Comparison of ENCODE assay signal across 1 cellular context in genomic region chr5:126422994-126423788, GRCh38.
TF ChIP-seq lines count a peak whose summit lies in the region.

GRAMD2B (plus strand) TSS chr5:126423409; CDS start chr5:126423607, 198 bp downstream.

TF ChIP-seq in H1, 55 proteins besides CTCF, POLR2A, EP300 and RAD21 (continued from another document):
- TF ChIP-seq CHD7 (IDR thresholded peaks at IDR 0.05; ENCODE audit: insufficient replicate concordance, low read length): no peak
- TF ChIP-seq ZNF274 (IDR thresholded peaks at IDR 0.05; ENCODE audit: borderline replicate concordance, extremely low read depth, low read length): no peak
- no peak for TF ChIP-seq CBX8 (IDR thresholded peaks at IDR 0.05; ENCODE audit: borderline replicate concordance, low read depth, low read length)
- 0 out of 2 replicates have a peak, but pooled peaks have one; percentile 36 for TF ChIP-seq ATF2 (IDR thresholded peaks at IDR 0.05; ENCODE audit: low read length)
- TF ChIP-seq EGR1 (IDR thresholded peaks at IDR 0.05; ENCODE audit: borderline replicate concordance, low read depth, low read length): no peak
- no peak for TF ChIP-seq RFX5 (IDR thresholded peaks at IDR 0.05; ENCODE audit: borderline replicate concordance, low read depth, low read length)
- no peak for TF ChIP-seq KDM5A (IDR thresholded peaks at IDR 0.05; ENCODE audit: low read length)
- no peak for TF ChIP-seq CBX5 (IDR thresholded peaks at IDR 0.05; ENCODE audit: low read depth, low read length)
- peak; percentile 50; the same call in 1 of the 2 replicates for TF ChIP-seq TAF1 (IDR thresholded peaks at IDR 0.05; ENCODE audit: low read depth, low read length)
- no peak for TF ChIP-seq SP2 (IDR thresholded peaks at IDR 0.05; ENCODE audit: low read length)
- TF ChIP-seq MAX (IDR thresholded peaks at IDR 0.05): peak; percentile 40; the same call in 1 of the 2 replicates
- TF ChIP-seq SAP30 (IDR thresholded peaks at IDR 0.05; ENCODE audit: insufficient read depth, insufficient replicate concordance, low read length): no peak
- peak; percentile 75 for TF ChIP-seq KDM4A (IDR thresholded peaks at IDR 0.05; ENCODE audit: low read depth, low read length, severe bottlenecking)
- TF ChIP-seq SIN3A (conservative IDR thresholded peaks at IDR 0.05 in 1 of 2, IDR thresholded peaks at IDR 0.05 in 1 of 2; ENCODE audit: low read depth in 1 of 2, low read length in 2 of 2): peak in 1 of 2 experiments; percentile 17; a peak in 1 of 4 replicates
- no peak for TF ChIP-seq ATF3 (IDR thresholded peaks at IDR 0.05; ENCODE audit: insufficient read depth, low read depth, low read length)
- 0 out of 2 replicates have a peak, but pooled peaks have one; percentile 28 for TF ChIP-seq YY1 (IDR thresholded peaks at IDR 0.05; ENCODE audit: low read depth, low read length)
- no peak for TF ChIP-seq JUND (IDR thresholded peaks at IDR 0.05; ENCODE audit: low read length)
- no peak for TF ChIP-seq RXRA (IDR thresholded peaks at IDR 0.05; ENCODE audit: insufficient read depth, low read depth, low read length)
- no peak for TF ChIP-seq NANOG (IDR thresholded peaks at IDR 0.05; ENCODE audit: insufficient read depth, low read depth, low read length, poor library complexity, severe bottlenecking)
- TF ChIP-seq E2F6 (IDR thresholded peaks at IDR 0.05): no peak
- TF ChIP-seq CHD1 (IDR thresholded peaks at IDR 0.05; ENCODE audit: low read depth, low read length): no peak
- no peak for TF ChIP-seq EZH2 (IDR thresholded peaks at IDR 0.05; ENCODE audit: low read depth, low read length, severe bottlenecking)
- no peak for TF ChIP-seq JUN (IDR thresholded peaks at IDR 0.05; ENCODE audit: low read depth, low read length)
- no peak for TF ChIP-seq USF2 (IDR thresholded peaks at IDR 0.05; ENCODE audit: low read length)
- no peak for TF ChIP-seq SIRT6 (IDR thresholded peaks at IDR 0.05; ENCODE audit: low read length)
- TF ChIP-seq CTBP2 (IDR thresholded peaks at IDR 0.05; ENCODE audit: borderline replicate concordance, insufficient read depth, insufficient read length, low read length): no peak
- no peak for TF ChIP-seq GTF2F1 (IDR thresholded peaks at IDR 0.05; ENCODE audit: borderline replicate concordance, low read depth, low read length)
- TF ChIP-seq POU5F1 (IDR thresholded peaks at IDR 0.05; ENCODE audit: low read depth, low read length): no peak
- TF ChIP-seq TCF12 (IDR thresholded peaks at IDR 0.05; ENCODE audit: low read depth, low read length): peak; percentile 46; the same call in 1 of the 2 replicates
- TF ChIP-seq GABPA (IDR thresholded peaks at IDR 0.05; ENCODE audit: borderline replicate concordance, insufficient read depth, low read length): no peak
- TF ChIP-seq BRCA1 (IDR thresholded peaks at IDR 0.05; ENCODE audit: low read depth, low read length): no peak
- TF ChIP-seq SUZ12 (IDR thresholded peaks at IDR 0.05; ENCODE audit: low read length): no peak
- peak; percentile 57 for TF ChIP-seq RBBP5 (IDR thresholded peaks at IDR 0.05; ENCODE audit: borderline replicate concordance, low read depth, low read length)
- TF ChIP-seq TEAD4 (IDR thresholded peaks at IDR 0.05; ENCODE audit: low read depth, low read length): no peak
- peak; percentile 70 for TF ChIP-seq TBP (IDR thresholded peaks at IDR 0.05; ENCODE audit: low read depth, low read length)
- peak; percentile 86 for TF ChIP-seq SP1 (IDR thresholded peaks at IDR 0.05; ENCODE audit: low read depth, low read length)
- peak; percentile 51; the same call in 1 of the 2 replicates for TF ChIP-seq BACH1 (IDR thresholded peaks at IDR 0.05; ENCODE audit: low read length)
- TF ChIP-seq MAFK (IDR thresholded peaks at IDR 0.05; ENCODE audit: low read depth, low read length): no peak
